14 cellular contexts compared by ENCODE assay signal in the genomic region with DNA sequence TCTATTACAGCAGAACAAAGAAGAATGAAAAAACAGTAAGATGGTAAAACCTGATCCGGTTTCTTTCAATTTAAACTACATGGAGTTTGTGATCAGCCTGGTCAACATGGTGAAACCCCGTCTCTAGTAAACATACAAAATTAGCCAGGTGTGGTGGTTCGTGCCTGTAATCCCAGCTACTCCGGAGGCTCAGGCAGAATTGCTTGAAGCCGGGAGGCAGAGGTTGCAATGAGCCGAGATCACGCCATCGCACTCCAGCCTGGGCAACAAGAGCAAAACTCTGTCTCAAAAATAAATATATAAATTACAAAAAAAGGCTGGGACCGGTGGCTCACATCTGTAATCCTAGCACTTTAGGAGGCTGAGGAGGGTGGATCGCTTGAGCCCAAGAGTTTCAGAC. TPM values are rescaled to one million over a fixed set of nuclear protein-coding genes. Genes with fewer than 3 reads are reported as not detected.
DNase-seq lines count a peak whose midpoint lies in the region; TF ChIP-seq lines count a peak whose summit lies in the region.
"Not testable (repeated sequence)": the region's sequence is repeated elsewhere in the genome, so short reads cannot be mapped to it uniquely, and the experiment has no call there.
"Had no signal": no experiment of that assay in that cellular context is flagged by ENCODE, and none has a peak within 500 bp of the region (broad histone marks: within the 10 kb centered on the region; RNA-seq: fewer than 3 reads in every experiment).

No MANE protein-coding gene starts in this region.

- H3K9me2 ChIP-seq in OCI-LY1 (ENCODE audit: low read depth, low read length), result not testable (repeated sequence)

- intact Hi-C loops in activated CD4-positive, alpha-beta memory T cell treated with anti-CD3 and anti-CD28 coated beads for 36 hours (cut with micrococcal nuclease), result loop anchor here (5.0 kb wide), 1 partner anchor 407 kb away; a partner anchor contains a TSS
- intact Hi-C loops in ascending aorta (cut with DNase I), result loop anchor here (10.0 kb wide), 1 partner anchor 124 kb away; a partner anchor contains a TSS
- intact Hi-C loops in transverse colon (cut with DNase I; ENCODE audit: low total_unique reads), result not testable (repeated sequence)

- H3K4me1 ChIP-seq in CD8-positive, alpha-beta memory T cell (ENCODE audit: insufficient read depth, low read length), result peaks cover 42% of the 10 kb centered on the region
- H3K4me1 ChIP-seq in OCI-LY1 (ENCODE audit: insufficient read depth, low read length, severe bottlenecking) (peaks cover 41% of the 10 kb centered on the region), ascending aorta (peaks cover 18 to 31% of the 10 kb centered on the region in 2 donors), mesenchymal stem cell (ENCODE audit: control insufficient read depth, insufficient read depth, low read depth, low read length) (peaks cover 14% of the 10 kb centered on the region), transverse colon (peaks cover 30 to 57% (median 43%) of the 10 kb centered on the region in 4 donors)

- H2BK15ac ChIP-seq in mesenchymal stem cell (ENCODE audit: low read depth, poor library complexity, severe bottlenecking), result not testable (repeated sequence)

- H3K79me1 ChIP-seq in mesenchymal stem cell (replicated peaks; ENCODE audit: low read length, poor library complexity, severe bottlenecking), result not testable (repeated sequence)

- peaks cover 3 to 62% (median 13%) of the 10 kb centered on the region in 3 donors for H3K36me3 Mint-ChIP-seq in CD8-positive, alpha-beta memory T cell
- H3K36me3 Mint-ChIP-seq in activated CD4-positive, alpha-beta memory T cell treated with anti-CD3 and anti-CD28 coated beads for 36 hours, result peaks cover 51% of the 10 kb centered on the region
- peaks cover 26% of the 10 kb centered on the region for H3K36me3 Mint-ChIP-seq in progenitor cell of endocrine pancreas (ENCODE audit: insufficient read depth)

- H3K23ac ChIP-seq in mesenchymal stem cell (ENCODE audit: low read length in 2 of 2), result not testable (repeated sequence)

- not testable (repeated sequence) for H4K8ac ChIP-seq in mesenchymal stem cell (ENCODE audit: low read length)

- not testable (repeated sequence) for H3K4ac ChIP-seq in mesenchymal stem cell (ENCODE audit: low read depth in 1 of 2, low read length in 2 of 2)

- not testable (repeated sequence) for H3K9ac ChIP-seq in OCI-LY1 (ENCODE audit: low read length)
- H3K9ac ChIP-seq in mesenchymal stem cell (ENCODE audit: low read length), result peak overlapping the region; percentile 98

- not testable (repeated sequence) for DNase-seq in CD8-positive, alpha-beta memory T cell; activated CD4-positive, alpha-beta memory T cell treated with anti-CD3 and anti-CD28 coated beads for 36 hours; ascending aorta (ENCODE audit: low spot score in 2 of 2); epithelial cell of prostate (ENCODE audit: low read depth, low spot score); mesenchymal stem cell; progenitor cell of endocrine pancreas (ENCODE audit: low spot score, unreplicated experiment); transverse colon

- H2AFZ ChIP-seq in OCI-LY1 (ENCODE audit: low read length); mesenchymal stem cell (ENCODE audit: low read depth, low read length): not testable (repeated sequence)

- POLR2A ChIA-PET in CD8-positive, alpha-beta memory T cell (lab: Charles Lee), result interaction anchor here (0.6 kb wide), 2 partner anchors 112 to 133 kb away, joined by 3 to 5 read pairs; no protein-coding TSS in a partner anchor
- POLR2A ChIA-PET in activated CD4-positive, alpha-beta memory T cell treated with anti-CD3 and anti-CD28 coated beads for 36 hours (lab: Charles Lee), result interaction anchor here (0.7 to 1.0 kb wide), 2 partner anchors 24 to 169 kb away, joined by 3 to 4 read pairs; no protein-coding TSS in a partner anchor

- H3K4me2 ChIP-seq in OCI-LY1 (ENCODE audit: low read length), result peak overlapping the region; percentile 76; the same call in 1 of the 2 replicates
- H3K4me2 ChIP-seq in mesenchymal stem cell (ENCODE audit: low read length, poor library complexity, severe bottlenecking), result not testable (repeated sequence)

- CTCF ChIA-PET in CD8-positive, alpha-beta memory T cell (lab: Charles Lee), result interaction anchor here (0.9 to 3.1 kb wide), 7 partner anchors 8 to 136 kb away, joined by 3 to 10 read pairs (median 5); no protein-coding TSS in a partner anchor
- CTCF ChIA-PET in activated CD4-positive, alpha-beta memory T cell treated with anti-CD3 and anti-CD28 coated beads for 36 hours (lab: Charles Lee), result interaction anchor here (1.0 to 6.7 kb wide), 7 partner anchors 7 to 406 kb away, joined by 3 to 77 read pairs (median 4); a partner anchor contains a TSS

- not testable (repeated sequence) for H3K27me3 Mint-ChIP-seq in CD8-positive, alpha-beta memory T cell; activated CD4-positive, alpha-beta memory T cell treated with anti-CD3 and anti-CD28 coated beads for 36 hours; progenitor cell of endocrine pancreas

- not testable (repeated sequence) for H3K9me3 Mint-ChIP-seq in CD8-positive, alpha-beta memory T cell; activated CD4-positive, alpha-beta memory T cell treated with anti-CD3 and anti-CD28 coated beads for 36 hours; progenitor cell of endocrine pancreas (ENCODE audit: low read depth)

- H3K9me3 ChIP-seq in CD8-positive, alpha-beta memory T cell (ENCODE audit: low read length); OCI-LY1 (ENCODE audit: low read length); ascending aorta; mesenchymal stem cell (ENCODE audit: control insufficient read depth, low read length); transverse colon: not testable (repeated sequence)

- peak overlapping the region; percentile 41 to 92 (median 77) for H3K27ac Mint-ChIP-seq in CD8-positive, alpha-beta memory T cell
- H3K27ac Mint-ChIP-seq in activated CD4-positive, alpha-beta memory T cell treated with anti-CD3 and anti-CD28 coated beads for 36 hours; progenitor cell of endocrine pancreas: not testable (repeated sequence)

- H3K18ac ChIP-seq in mesenchymal stem cell (ENCODE audit: low read depth in 1 of 2, low read length in 2 of 2), result not testable (repeated sequence)

- not testable (repeated sequence) for H4K20me1 ChIP-seq in OCI-LY1 (ENCODE audit: insufficient read depth, low read length)

- in situ Hi-C loops in transverse colon (cut with MboI; ENCODE audit: low pct_ligation_motif_present in 1 of 4, low pct_unique_long_range_greater_than_20kb in 1 of 4, low sequenced_read_pairs in 3 of 4), result loop anchor here in 2 of 4 donors (10.0 kb wide), 1 partner anchor 54 kb away; no protein-coding TSS in a partner anchor

- H3K36me3 ChIP-seq in CD8-positive, alpha-beta memory T cell (ENCODE audit: insufficient read depth, low read length), result peaks cover 60% of the 10 kb centered on the region
- H3K36me3 ChIP-seq in OCI-LY1 (ENCODE audit: insufficient read depth, low read length) (peaks cover 82% of the 10 kb centered on the region), ascending aorta (peaks cover 61 to 70% of the 10 kb centered on the region in 2 donors), mesenchymal stem cell (ENCODE audit: control insufficient read depth in 1 of 2, insufficient read depth in 2 of 2, low read depth in 1 of 2, low read length in 2 of 2) (peaks cover 38 to 72% of the 10 kb centered on the region in 2 experiments), transverse colon (peaks cover 0 to 53% (median 25%) of the 10 kb centered on the region in 4 donors)

- H2BK120ac ChIP-seq in mesenchymal stem cell (ENCODE audit: low read depth, low read length), result not testable (repeated sequence)

- not testable (repeated sequence) for TF ChIP-seq EP300 in transverse colon (IDR thresholded peaks at IDR 0.05; ENCODE audit: low read depth)

- not testable (repeated sequence) for H3K14ac ChIP-seq in mesenchymal stem cell (ENCODE audit: low read length in 2 of 2)

- H3K79me2 ChIP-seq in OCI-LY1 (ENCODE audit: insufficient read depth, low read length), result peaks cover 34% of the 10 kb centered on the region

- not testable (repeated sequence) for H2AK5ac ChIP-seq in mesenchymal stem cell (ENCODE audit: low read length, severe bottlenecking)

- not testable (repeated sequence) for H3K27ac ChIP-seq in CD8-positive, alpha-beta memory T cell (ENCODE audit: low read depth, low read length); OCI-LY1 (ENCODE audit: low read depth, low read length, poor library complexity, severe bottlenecking); mesenchymal stem cell (ENCODE audit: low read length, poor library complexity, severe bottlenecking)
- peak overlapping the region; percentile 13 to 28 for H3K27ac ChIP-seq in ascending aorta
- H3K27ac ChIP-seq in epithelial cell of prostate, result peak overlapping the region; percentile 92
- peak overlapping the region; percentile 91 to 96 (median 94) for H3K27ac ChIP-seq in transverse colon

- not testable (repeated sequence) for H3K27me3 ChIP-seq in CD8-positive, alpha-beta memory T cell (ENCODE audit: insufficient read depth, low read length, poor library complexity, severe bottlenecking); OCI-LY1 (ENCODE audit: insufficient read depth, low read length); ascending aorta; mesenchymal stem cell (ENCODE audit: control insufficient read depth in 1 of 2, insufficient read depth in 1 of 2, low read length in 2 of 2); transverse colon

- not testable (repeated sequence) for H2BK12ac ChIP-seq in mesenchymal stem cell (ENCODE audit: low read length in 2 of 2)

- not testable (repeated sequence) for TF ChIP-seq POLR2A in transverse colon (IDR thresholded peaks at IDR 0.05)

- 97% methylated on average over 7 of the region's 10 CpGs for WGBS in mesenchymal stem cell
- WGBS in transverse colon (ENCODE audit: low coverage in 1 of 2), 2 donors, result 51 to 54% methylated on average over 8 to 10 of the region's 10 CpGs

- not testable (repeated sequence) for H2BK5ac ChIP-seq in mesenchymal stem cell (ENCODE audit: low read depth, low read length, poor library complexity, severe bottlenecking)

- H3K4me1 Mint-ChIP-seq in CD8-positive, alpha-beta memory T cell, result peaks cover 12 to 32% (median 15%) of the 10 kb centered on the region in 3 donors
- H3K4me1 Mint-ChIP-seq in activated CD4-positive, alpha-beta memory T cell treated with anti-CD3 and anti-CD28 coated beads for 36 hours (ENCODE audit: low read depth), result peaks cover 38% of the 10 kb centered on the region
- peaks cover 18% of the 10 kb centered on the region for H3K4me1 Mint-ChIP-seq in progenitor cell of endocrine pancreas (ENCODE audit: low read depth)

- not testable (repeated sequence) for H3F3A ChIP-seq in OCI-LY1 (ENCODE audit: insufficient read depth, low read length)

- peak overlapping the region; percentile 4 for H3K4me3 ChIP-seq in CD8-positive, alpha-beta memory T cell (ENCODE audit: low read length)
- H3K4me3 ChIP-seq in OCI-LY1 (ENCODE audit: low read depth, low read length, poor library complexity, severe bottlenecking), result not testable (repeated sequence)
- H3K4me3 ChIP-seq in ascending aorta (peak overlapping the region; percentile 34 to 82), mesenchymal stem cell (ENCODE audit: insufficient read depth in 1 of 2, low read depth in 1 of 2, low read length in 2 of 2) (peak overlapping the region in 1 of 2 experiments; percentile 92), transverse colon (peak overlapping the region in 3 of 4 donors; percentile 4 to 89 (median 11))

- TF ChIP-seq CTCF in OCI-LY1 (IDR thresholded peaks at IDR 0.05; ENCODE audit: low read length); ascending aorta (IDR thresholded peaks at IDR 0.05); progenitor cell of endocrine pancreas (IDR thresholded peaks at IDR 0.05; ENCODE audit: unreplicated experiment); transverse colon (IDR thresholded peaks at IDR 0.05): not testable (repeated sequence)

- not testable (repeated sequence) for H4K91ac ChIP-seq in mesenchymal stem cell (ENCODE audit: low read length)

- H3K4me3 Mint-ChIP-seq in CD8-positive, alpha-beta memory T cell, result peak overlapping the region; percentile 16 to 85 (median 64)
- H3K4me3 Mint-ChIP-seq in activated CD4-positive, alpha-beta memory T cell treated with anti-CD3 and anti-CD28 coated beads for 36 hours, result peak overlapping the region; percentile 47
- peak overlapping the region; percentile 56 for H3K4me3 Mint-ChIP-seq in progenitor cell of endocrine pancreas (ENCODE audit: low read depth)

RNA-seq across cellular contexts. Expression of a gene that starts 3.5 kb away (rescaled TPM):
- 10 to 100 TPM; 58.8 to 61.2 TPM for total RNA-seq in CD8-positive, alpha-beta memory T cell
- 8.2 TPM for polyA plus RNA-seq in CD8-positive, alpha-beta memory T cell
- 10 to 100 TPM; 66.1 to 70.2 TPM for total RNA-seq in activated CD4-positive, alpha-beta memory T cell treated with anti-CD3 and anti-CD28 coated beads for 36 hours
- total RNA-seq in ascending aorta (101 TPM), progenitor cell of endocrine pancreas (67.6 and 71.2 TPM in 2 replicates), transverse colon (100 to 1,000 TPM in 2 of 4 donors, 10 to 100 TPM in 2; 76.2 to 158 (median 98.7) TPM)
- 18.9 TPM for polyA plus RNA-seq in mesenchymal stem cell (2013, experiment 1 of 2)
- polyA plus RNA-seq in mesenchymal stem cell (2013, experiment 2 of 2), result 17.3 TPM

RNA-seq across cellular contexts. Expression of a gene that starts 10.7 kb away (rescaled TPM):
- total RNA-seq in CD8-positive, alpha-beta memory T cell, result not detected
- 0.29 TPM for polyA plus RNA-seq in CD8-positive, alpha-beta memory T cell
- not detected for total RNA-seq in activated CD4-positive, alpha-beta memory T cell treated with anti-CD3 and anti-CD28 coated beads for 36 hours
- total RNA-seq in ascending aorta (not detected), progenitor cell of endocrine pancreas (not detected in 2 replicates), transverse colon (10 to 100 TPM in 1 of 4 donors, 1 to 10 TPM in 2, under 1 TPM in 1; 0.80 to 11.6 (median 2.5) TPM)
- not detected for polyA plus RNA-seq in mesenchymal stem cell (2013, experiment 1 of 2)
- not detected for polyA plus RNA-seq in mesenchymal stem cell (2013, experiment 2 of 2)
- total RNA-seq: activated T-cell treated with anti-CD3 and anti-CD28 coated beads, Interleukin-2, amount 50 U/mL, for 4 hours; cerebellum; esophagus mucosa; heart right ventricle; NCI-H460; pulmonary artery endothelial cell had no signal

RNA-seq across cellular contexts. Expression of a gene that starts 19.6 kb away (rescaled TPM):
- total RNA-seq in CD8-positive, alpha-beta memory T cell, result 10 to 100 TPM; 13.7 to 16.9 TPM
- 17.7 TPM for polyA plus RNA-seq in CD8-positive, alpha-beta memory T cell
- 10 to 100 TPM; 19.1 to 21.1 TPM for total RNA-seq in activated CD4-positive, alpha-beta memory T cell treated with anti-CD3 and anti-CD28 coated beads for 36 hours
- total RNA-seq in ascending aorta, result 17.1 TPM
- 33.9 TPM for polyA plus RNA-seq in mesenchymal stem cell (2013, experiment 1 of 2)
- polyA plus RNA-seq in mesenchymal stem cell (2013, experiment 2 of 2), result 33.9 TPM
- 28.3 and 30.1 TPM in 2 replicates for total RNA-seq in progenitor cell of endocrine pancreas
- total RNA-seq in transverse colon, result 10 to 100 TPM in 3 of 4 donors, 1 to 10 TPM in 1; 6.4 to 23.7 (median 17.0) TPM

RNA-seq across cellular contexts. Expression of a gene that starts 47.6 kb away (rescaled TPM):
- total RNA-seq in CD8-positive, alpha-beta memory T cell, result 100 to 1,000 TPM; 168 to 176 TPM
- 18.8 TPM for polyA plus RNA-seq in CD8-positive, alpha-beta memory T cell
- total RNA-seq in activated CD4-positive, alpha-beta memory T cell treated with anti-CD3 and anti-CD28 coated beads for 36 hours, result 100 to 1,000 TPM; 165 to 174 TPM
- total RNA-seq in ascending aorta (169 TPM), progenitor cell of endocrine pancreas (103 and 111 TPM in 2 replicates), transverse colon (100 to 1,000 TPM; 107 to 244 (median 169) TPM)
- 58.9 TPM for polyA plus RNA-seq in mesenchymal stem cell (2013, experiment 1 of 2)
- polyA plus RNA-seq in mesenchymal stem cell (2013, experiment 2 of 2), result 55.6 TPM
